1 cellular context compared by ENCODE assay signal in genomic region chr2:191251014-191251413, GRCh38.
TF ChIP-seq lines count a peak whose summit lies in the region.

No MANE protein-coding gene starts in this region.

TF ChIP-seq in WTC11, 78 proteins besides CTCF, POLR2A, EP300 and RAD21 (continued from another document):
- TF ChIP-seq ZSCAN18 (CRISPR knock-in tag; IDR thresholded peaks at IDR 0.05) (no peak), MAX (CRISPR knock-in tag; IDR thresholded peaks at IDR 0.05) (no peak), USF2 (CRISPR knock-in tag; IDR thresholded peaks at IDR 0.05) (no peak), SMAD3 (CRISPR knock-in tag; IDR thresholded peaks at IDR 0.05; ENCODE audit: borderline replicate concordance) (no peak), IRF2 (CRISPR knock-in tag; IDR thresholded peaks at IDR 0.05; ENCODE audit: borderline replicate concordance, low read depth) (no peak), ARID4B (CRISPR knock-in tag; IDR thresholded peaks at IDR 0.05; ENCODE audit: borderline replicate concordance) (no peak), CREM (CRISPR knock-in tag; IDR thresholded peaks at IDR 0.05) (no peak), MLX (CRISPR knock-in tag; IDR thresholded peaks at IDR 0.05) (no peak)
